ENCODE assay signal across 8 cellular contexts in genomic region chr12:106139422-106140141, GRCh38. TPM values are rescaled to one million over a fixed set of nuclear protein-coding genes. Genes with fewer than 3 reads are reported as not detected.
DNase-seq lines count a peak whose midpoint lies in the region; ATAC-seq lines count a peak whose summit lies in the region.

No MANE protein-coding gene starts in this region.

- ATAC-seq in Right ventricle myocardium inferior, result peak; percentile 58

- H2AFZ ChIP-seq in neuron (ENCODE audit: low read depth, low read length), result peak overlapping the region; percentile 29

- no peaks in the 10 kb centered on the region for H3K36me3 ChIP-seq in neuron (ENCODE audit: insufficient read depth, low read length)

- peaks cover 32% of the 10 kb centered on the region for H3K4me1 ChIP-seq in neuron (ENCODE audit: insufficient read depth, low read length)

- intact Hi-C loops in Right ventricle myocardium inferior (cut with DNase I), result loop anchor here (1.0 to 10.0 kb wide), 7 partner anchors 66 to 335 kb away; partner anchors contain the start of gene TCP11L2

- DNase-seq in DMS 273 (lab: John Stamatoyannopoulos, UW; ENCODE audit: unreplicated experiment), result peak; percentile 77
- DNase-seq in DMS 273 treated with DMSO at 0.1 percent for 48 hours (lab: John Stamatoyannopoulos, UW), result no peak
- peak; percentile 62 for DNase-seq in NCI-H1105 treated with DMSO at 0.1 percent for 48 hours (lab: John Stamatoyannopoulos, UW)
- DNase-seq in activated gamma-delta T cell treated with anti-CD3 and anti-CD28 coated beads, Interleukin-2, amount 50 U/mL, for 16 hours (ENCODE audit: low read depth), result peak; percentile 2
- peak; percentile 79 for DNase-seq in Right ventricle myocardium inferior (ENCODE audit: missing footprints)
- DNase-seq in cerebellar nuclear complex (lab: John Stamatoyannopoulos, UW), result no peak
- DNase-seq in COLO829 (ENCODE audit: low spot score), result no peak

- peak overlapping the region; percentile 85 for H3K4me3 ChIP-seq in neuron (ENCODE audit: low read length)

- no peaks in the 10 kb centered on the region for H3K9me3 ChIP-seq in neuron (ENCODE audit: low read length)

- H3K27me3 ChIP-seq in neuron (ENCODE audit: insufficient read depth, low read length), result no peaks in the 10 kb centered on the region

RNA-seq across cellular contexts. Expression of gene NUAK1, which starts 0.8 kb away (rescaled TPM):
- 42.1 TPM for total RNA-seq in Right ventricle myocardium inferior

Comparison
In these comparisons a context has a peak if more than half of its experiments do, and no peak if none do; other contexts are left out.
1. DNase-seq: peak in DMS 273 (single experiment), NCI-H1105 treated with DMSO at 0.1 percent for 48 hours (single experiment), activated gamma-delta T cell treated with anti-CD3 and anti-CD28 coated beads, Interleukin-2, amount 50 U/mL, for 16 hours (single experiment) and Right ventricle myocardium inferior (single experiment); none in DMS 273 treated with DMSO at 0.1 percent for 48 hours (single experiment), cerebellar nuclear complex (0 of 2) and COLO829 (single experiment).